In genomic region chrX:121931567-121931966, GRCh38 we compare ENCODE assay signal across 28 cellular contexts.
"Had no signal": no experiment of that assay in that cellular context is flagged by ENCODE, and none has a peak within 500 bp of the region (broad histone marks: within the 10 kb centered on the region; RNA-seq: fewer than 3 reads in every experiment).

No MANE protein-coding gene starts in this region.

- H3K27me3 Mint-ChIP-seq: naive B cell; progenitor cell of endocrine pancreas; stimulated activated naive B cell treated with anti-CD40 and anti-IgM and Interleukin-4, amounts not matched to agents 10 μg/mL and 1 μg/mL and 100 μg/mL, for 72 hours had no signal

- H3K4me3 ChIP-seq: left ventricle myocardium inferior, lung, neural progenitor cell, ovary, skin epidermis, stomach, testis, thyroid gland, transverse colon, upper lobe of left lung, vagina had no signal

- H3K4me1 ChIP-seq: left ventricle myocardium inferior, neural progenitor cell, stomach, testis, thyroid gland, transverse colon, upper lobe of left lung, vagina had no signal

- H3K27ac Mint-ChIP-seq: mesothelial cell of epicardium; naive B cell; natural killer cell; nephron progenitor cell; neural progenitor cell; progenitor cell of endocrine pancreas; stimulated activated naive B cell treated with anti-CD40 and anti-IgM and Interleukin-4, amounts not matched to agents 10 μg/mL and 1 μg/mL and 100 μg/mL, for 72 hours had no signal

- H3K27me3 ChIP-seq: neural progenitor cell, neutrophil, ovary, stomach, testis, thyroid gland, transverse colon, upper lobe of left lung, vagina had no signal

- H3K9me3 ChIP-seq: left ventricle myocardium inferior, neutrophil, ovary, stomach, testis, thyroid gland, transverse colon, upper lobe of left lung, vagina had no signal

- H3K36me3 Mint-ChIP-seq: mesothelial cell of epicardium; naive B cell; natural killer cell; neural progenitor cell; stimulated activated naive B cell treated with anti-CD40 and anti-IgM and Interleukin-4, amounts not matched to agents 10 μg/mL and 1 μg/mL and 100 μg/mL, for 72 hours had no signal

- H3K36me3 ChIP-seq: left ventricle myocardium inferior, neural progenitor cell, neutrophil, ovary, stomach, thyroid gland, transverse colon, upper lobe of left lung, vagina had no signal

- H3K27ac ChIP-seq: left ventricle myocardium inferior, neural progenitor cell, neutrophil, ovary, skin epidermis, stomach, testis, thyroid gland, transverse colon, upper lobe of left lung, vagina had no signal

- H2AFZ ChIP-seq: neural progenitor cell had no signal

- H3K9ac ChIP-seq: neural progenitor cell had no signal

- DNase-seq: islet precursor cell; left ventricle myocardium inferior; mesendoderm; naive B cell; natural killer cell; nephron progenitor cell; ovary; retina; right cardiac atrium; stimulated activated CD4-positive, alpha-beta T cell treated with anti-CD3 and anti-CD28 coated beads, Interleukin-12 subunit alpha, Interleukin-12 subunit beta, amount 100 ng/mL, for 4 hours; stimulated activated CD4-positive, alpha-beta T cell treated with anti-CD3 and anti-CD28 coated beads, Interleukin-15, amount 100 ng/mL, for 24 hours; stimulated activated CD4-positive, alpha-beta T cell treated with anti-CD3 and anti-CD28 coated beads, Interleukin-2, amount 100 ng/mL, for 24 hours; stimulated activated CD4-positive, alpha-beta T cell treated with anti-CD3 and anti-CD28 coated beads, Interleukin-4, amount 100 ng/mL, for 1 hour; stimulated activated naive B cell treated with anti-CD40 and anti-IgM and Interleukin-4, amounts not matched to agents 10 μg/mL and 1 μg/mL and 100 μg/mL, for 72 hours; stimulated activated naive CD8-positive, alpha-beta T cell treated with anti-CD3 and anti-CD28 coated beads, Interleukin-15, Interleukin-2, amounts not matched to agents 100 U/mL and 50 U/mL, for 24 hours; stomach; testis; thyroid gland; transverse colon; upper lobe of left lung had no signal

- H3K4me2 ChIP-seq: neural progenitor cell had no signal

- ATAC-seq: natural killer cell; right cardiac atrium; sciatic nerve; stimulated activated naive B cell treated with anti-CD40 and anti-IgM and Interleukin-4, amounts not matched to agents 10 μg/mL and 1 μg/mL and 100 μg/mL, for 72 hours; stimulated activated naive CD8-positive, alpha-beta T cell treated with anti-CD3 and anti-CD28 coated beads, Interleukin-15, Interleukin-2, amounts not matched to agents 100 U/mL and 50 U/mL, for 24 hours had no signal

- H3K4me3 Mint-ChIP-seq: mesothelial cell of epicardium; naive B cell; natural killer cell; nephron progenitor cell; neural progenitor cell; stimulated activated naive B cell treated with anti-CD40 and anti-IgM and Interleukin-4, amounts not matched to agents 10 μg/mL and 1 μg/mL and 100 μg/mL, for 72 hours had no signal

- H3K4me1 Mint-ChIP-seq: mesothelial cell of epicardium; naive B cell; natural killer cell; nephron progenitor cell; neural progenitor cell; stimulated activated naive B cell treated with anti-CD40 and anti-IgM and Interleukin-4, amounts not matched to agents 10 μg/mL and 1 μg/mL and 100 μg/mL, for 72 hours had no signal

- H3K9me3 Mint-ChIP-seq: neural progenitor cell had no signal
